8 cellular contexts compared by ENCODE assay signal in genomic region chr11:35943761-35944502, GRCh38. TPM values are rescaled to one million over a fixed set of nuclear protein-coding genes. Genes with fewer than 3 reads are reported as not detected.
DNase-seq lines count a peak whose midpoint lies in the region; ATAC-seq and TF ChIP-seq lines count a peak whose summit lies in the region.

Gene LDLRAD3, plus strand, starts transcription at chr11:35944062. Its CDS starts 37 bp downstream, at chr11:35944099.

- intact Hi-C loops in PC-3 (cut with micrococcal nuclease) (loop anchor here (5.0 kb wide), 1 partner anchor 327 kb away; the partner anchor contains the start of gene FJX1), thyroid gland (cut with DNase I) (no loop called here)

- H4K91ac ChIP-seq in neuronal stem cell (ENCODE audit: low read depth, low read length, poor library complexity), result no peak within 1 kb of the TSS

- peaks cover 48% of the 10 kb centered on the region for H3K79me2 ChIP-seq in PC-3 (ENCODE audit: low read length)

- peak within 1 kb of the TSS; percentile 81 for H2AK5ac ChIP-seq in neuronal stem cell (ENCODE audit: low read depth, low read length)

- POLR2A ChIA-PET in PC-3 (lab: Charles Lee; ENCODE audit: unreplicated experiment), result interaction anchor here (0.6 kb wide), 1 partner anchor 164 kb away, joined by 3 read pairs; no protein-coding TSS in a partner anchor

- H3K9me3 Mint-ChIP-seq in activated naive CD4-positive, alpha-beta T cell treated with anti-CD3 and anti-CD28 coated beads, Interleukin-2, amount 50 U/mL, for 24 hours, result no peaks in the 10 kb centered on the region

- H3K36me3 Mint-ChIP-seq in activated naive CD4-positive, alpha-beta T cell treated with anti-CD3 and anti-CD28 coated beads, Interleukin-2, amount 50 U/mL, for 24 hours, result no peaks in the 10 kb centered on the region

- H3K9ac ChIP-seq in PC-3 (ENCODE audit: low read length) (peak within 1 kb of the TSS; percentile 76), neuronal stem cell (ENCODE audit: low read depth, low read length, poor library complexity) (peak within 1 kb of the TSS; percentile 74)

- no peak within 1 kb of the TSS for H3K27ac Mint-ChIP-seq in activated naive CD4-positive, alpha-beta T cell treated with anti-CD3 and anti-CD28 coated beads, Interleukin-2, amount 50 U/mL, for 24 hours

- peak within 1 kb of the TSS; percentile 93 for H3K4me3 ChIP-seq in PC-3 (ENCODE audit: low read length)
- peak within 1 kb of the TSS; percentile 86 to 91 for H3K4me3 ChIP-seq in neuronal stem cell (ENCODE audit: low read length in 2 of 2)
- peak within 1 kb of the TSS; percentile 34 to 51 (median 50) for H3K4me3 ChIP-seq in thyroid gland (replicated peaks in 1 of 3)

- H3K4ac ChIP-seq in neuronal stem cell (ENCODE audit: low read length), result no peak within 1 kb of the TSS

- peaks cover 12% of the 10 kb centered on the region for H3K4me1 Mint-ChIP-seq in activated naive CD4-positive, alpha-beta T cell treated with anti-CD3 and anti-CD28 coated beads, Interleukin-2, amount 50 U/mL, for 24 hours

- peak within 1 kb of the TSS; percentile 42 for H2BK15ac ChIP-seq in neuronal stem cell (ENCODE audit: low read length)

- peaks cover 5% of the 10 kb centered on the region; the same call in 1 of the 2 replicates for H4K20me1 ChIP-seq in PC-3 (ENCODE audit: low read length)

- peak within 1 kb of the TSS; percentile 5 for H3K14ac ChIP-seq in neuronal stem cell (ENCODE audit: low read length)

- peak within 1 kb of the TSS; percentile 76 for H3K27ac ChIP-seq in C4-2B
- peak within 1 kb of the TSS; percentile 35 for H3K27ac ChIP-seq in PC-3 (ENCODE audit: low read length)
- H3K27ac ChIP-seq in neuronal stem cell (replicated peaks; ENCODE audit: low read length), result peak within 1 kb of the TSS; percentile 80
- peak within 1 kb of the TSS in 2 of 3 donors; percentile 12 to 46 for H3K27ac ChIP-seq in thyroid gland

- H2BK12ac ChIP-seq in neuronal stem cell (ENCODE audit: low read length), result no peak within 1 kb of the TSS

- BruUV-seq in PC-3 (replicated peaks; lab: Mats Ljungman, UMichigan), result no TSS peak

- CTCF ChIA-PET in PC-3 (lab: Charles Lee), result interaction anchor here (1.8 kb wide), 1 partner anchor 122 kb away, joined by 8 read pairs; no protein-coding TSS in a partner anchor

- H3K18ac ChIP-seq in neuronal stem cell (ENCODE audit: low read length), result peak within 1 kb of the TSS; percentile 95

- peak within 1 kb of the TSS; percentile 47 for H2BK5ac ChIP-seq in neuronal stem cell (ENCODE audit: low read length)

- H3K9me2 ChIP-seq in PC-3 (replicated peaks; ENCODE audit: low read length), result no peaks in the 10 kb centered on the region

- H2AFZ ChIP-seq in PC-3 (ENCODE audit: low read length), result peak within 1 kb of the TSS; percentile 95
- peak within 1 kb of the TSS; percentile 98 for H2AFZ ChIP-seq in neuronal stem cell (ENCODE audit: low read length)

- TF ChIP-seq CTCF in C4-2B (conservative IDR thresholded peaks at IDR 0.05), result no peak
- no peak for TF ChIP-seq CTCF in PC-3 (conservative IDR thresholded peaks at IDR 0.05; ENCODE audit: low read depth, low read length)
- no peak for TF ChIP-seq CTCF in thyroid gland (IDR thresholded peaks at IDR 0.05)

- DNase-seq in HPDE6-E6E7 (ENCODE audit: extremely low spot score), result peak; percentile 68
- DNase-seq in PC-3, result peak; percentile 70
- DNase-seq in glomerular endothelial cell (ENCODE audit: extremely low read depth, low read depth, low spot score), result no peak
- peak; percentile 83 for DNase-seq in neuronal stem cell (ENCODE audit: low spot score)
- DNase-seq in thyroid gland, result peak; percentile 64 to 77

- H3K4me3 Mint-ChIP-seq in activated naive CD4-positive, alpha-beta T cell treated with anti-CD3 and anti-CD28 coated beads, Interleukin-2, amount 50 U/mL, for 24 hours, result peak within 1 kb of the TSS; percentile 86

- no peaks in the 10 kb centered on the region for H3K9me3 ChIP-seq in PC-3 (ENCODE audit: low read length)
- H3K9me3 ChIP-seq in neuronal stem cell (replicated peaks in 1 of 2; ENCODE audit: control insufficient read depth in 2 of 2, insufficient read depth in 1 of 2, low read depth in 1 of 2, low read length in 2 of 2), result peaks cover 0 to 16% of the 10 kb centered on the region in 2 donors
- H3K9me3 ChIP-seq in thyroid gland, result no peaks in the 10 kb centered on the region

- H3K4me1 ChIP-seq in PC-3 (ENCODE audit: insufficient read depth, low read length), result peaks cover 36% of the 10 kb centered on the region
- H3K4me1 ChIP-seq in neuronal stem cell (ENCODE audit: control insufficient read depth in 2 of 2, insufficient read depth in 1 of 2, low read depth in 1 of 2, low read length in 2 of 2), result peaks cover 21 to 22% of the 10 kb centered on the region in 2 donors
- H3K4me1 ChIP-seq in thyroid gland, result peaks cover 3 to 9% of the 10 kb centered on the region in 2 donors

- peaks cover 31% of the 10 kb centered on the region for H3K27me3 Mint-ChIP-seq in activated naive CD4-positive, alpha-beta T cell treated with anti-CD3 and anti-CD28 coated beads, Interleukin-2, amount 50 U/mL, for 24 hours

- no CpG with 5 or more reads among the region's 95 CpGs for WGBS in neuronal stem cell (ENCODE audit: extremely low coverage in 2 of 2, insufficient read length in 2 of 2, insufficient replicate concordance in 1 of 2), 2 donors
- WGBS in thyroid gland, 2 donors, result 1 to 2% methylated on average over 24 to 37 of the region's 95 CpGs

- H4K8ac ChIP-seq in neuronal stem cell (ENCODE audit: low read depth, low read length), result no peak within 1 kb of the TSS

- H2BK120ac ChIP-seq in neuronal stem cell (ENCODE audit: low read depth, low read length), result no peak within 1 kb of the TSS

- H3K23ac ChIP-seq in neuronal stem cell (ENCODE audit: low read depth, low read length, poor library complexity), result peak within 1 kb of the TSS; percentile 22

- H3F3A ChIP-seq in PC-3 (ENCODE audit: low read length, unreplicated experiment), result no peaks in the 10 kb centered on the region

- no peak for TF ChIP-seq POLR2A in thyroid gland (IDR thresholded peaks at IDR 0.05)

- H3K4me2 ChIP-seq in PC-3 (ENCODE audit: low read length) (peak within 1 kb of the TSS; percentile 100), neuronal stem cell (ENCODE audit: insufficient read depth, low read length, poor library complexity, severe bottlenecking) (peak within 1 kb of the TSS; percentile 82)

- H3K27me3 ChIP-seq in PC-3 (ENCODE audit: low read length), result no peaks in the 10 kb centered on the region
- no peaks in the 10 kb centered on the region for H3K27me3 ChIP-seq in neuronal stem cell (ENCODE audit: control insufficient read depth in 3 of 3, insufficient read depth in 3 of 3, low read depth in 1 of 3, low read length in 3 of 3)
- no peaks in the 10 kb centered on the region for H3K27me3 ChIP-seq in thyroid gland

- peaks cover 4% of the 10 kb centered on the region for H3K79me1 ChIP-seq in neuronal stem cell (ENCODE audit: low read depth, low read length)

- ATAC-seq in GM19452 (IDR thresholded peaks at IDR 0.05; ENCODE audit: unreplicated experiment), result peak; percentile 70
- ATAC-seq in PC-3, result peak; percentile 87

- H3K36me3 ChIP-seq in PC-3 (ENCODE audit: low read depth, low read length) (no peaks in the 10 kb centered on the region), neuronal stem cell (replicated peaks in 1 of 2; ENCODE audit: control insufficient read depth in 2 of 2, insufficient read depth in 2 of 2, low read length in 2 of 2) (peaks cover 0 to 9% of the 10 kb centered on the region in 2 donors), thyroid gland (no peaks in the 10 kb centered on the region)

RNA-seq across cellular contexts. Expression of gene LDLRAD3, which starts in this region (rescaled TPM):
- total RNA-seq in PC-3 (2014; rRNA removed), result 15.3 and 15.6 TPM in 2 replicates
- 22.1 and 26.2 TPM in 2 replicates for total RNA-seq in glomerular endothelial cell
- 53.5 TPM for polyA plus RNA-seq in neuronal stem cell (2013, experiment 1 of 2)
- polyA plus RNA-seq in neuronal stem cell (2013, experiment 2 of 2), result 54.7 TPM
- 1 to 10 TPM; 3.6 to 9.3 (median 6.2) TPM for total RNA-seq in thyroid gland

Comparison
In these comparisons a context has a peak if more than half of its experiments do, and no peak if none do; other contexts are left out.
1. H3K27ac ChIP-seq: peak in every context shown above with its lines; median percentile 80 in neuronal stem cell; 76 in C4-2B; 35 in PC-3; 29 in thyroid gland.